ENCODE assay signal across 17 cellular contexts in the genomic region with DNA sequence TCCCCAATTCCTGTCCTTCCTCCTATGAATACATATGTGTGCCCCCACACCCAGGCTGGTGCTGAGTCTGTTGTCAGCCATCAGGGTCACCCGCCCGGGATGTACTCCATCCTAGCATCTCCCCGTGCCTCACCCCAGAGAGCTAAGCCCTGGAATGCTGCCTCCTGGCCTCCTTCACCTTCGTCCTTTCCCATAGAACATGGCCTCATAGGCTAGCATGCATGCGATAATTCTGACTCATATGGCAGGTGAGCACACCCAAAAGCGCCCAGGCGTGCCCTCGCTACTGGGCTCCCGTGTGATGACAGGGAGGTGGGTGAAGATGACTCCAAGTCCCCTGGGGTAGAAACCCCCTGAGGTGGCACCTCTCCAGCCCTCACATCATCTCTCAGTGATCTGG. TPM values are rescaled to one million over a fixed set of nuclear protein-coding genes. Genes with fewer than 3 reads are reported as not detected.
DNase-seq lines count a peak whose midpoint lies in the region; ATAC-seq and TF ChIP-seq lines count a peak whose summit lies in the region.
"Had no signal": no experiment of that assay in that cellular context is flagged by ENCODE, and none has a peak within 500 bp of the region (broad histone marks: within the 10 kb centered on the region; RNA-seq: fewer than 3 reads in every experiment).

No MANE protein-coding gene starts in this region.

- peak in 1 of 2 donors; percentile 65 for DNase-seq in foreskin keratinocyte
- no peak for DNase-seq in trophoblast cell
- no peak for DNase-seq in CD4-positive, alpha-beta memory T cell
- no peak for DNase-seq in activated CD8-positive, alpha-beta memory T cell treated with anti-CD3 and anti-CD28 coated beads for 24 hours
- DNase-seq in natural killer cell = no peak
- DNase-seq: ACHN; GDM1; NK-92 treated with Interleukin-12 subunit alpha and Interleukin-12 subunit beta, amount 100 ng/mL, for 24 hours; SHP77 had no signal

- H2AK5ac ChIP-seq in trophoblast cell (ENCODE audit: low read length) = peak overlapping the region; percentile 6

- H2BK120ac ChIP-seq in trophoblast cell (ENCODE audit: insufficient read depth, low read length, poor library complexity) = no peak overlapping the region

- no peaks in the 10 kb centered on the region for H3K9me2 ChIP-seq in Loucy (replicated peaks; ENCODE audit: low read depth, low read length)

- no peak overlapping the region for H3K4ac ChIP-seq in trophoblast cell (ENCODE audit: low read depth, low read length)

- H3K27ac ChIP-seq in foreskin keratinocyte = no peak overlapping the region
- no peak overlapping the region for H3K27ac ChIP-seq in trophoblast cell (ENCODE audit: low read depth, low read length)
- H3K27ac ChIP-seq in CD4-positive, alpha-beta memory T cell (ENCODE audit: low read depth, low read length) = no peak overlapping the region
- H3K27ac ChIP-seq: SK-N-MC had no signal

- peaks cover 27 to 58% of the 10 kb centered on the region in 2 donors for H3K27me3 Mint-ChIP-seq in CD4-positive, alpha-beta memory T cell
- peaks cover 31 to 39% of the 10 kb centered on the region in 2 donors for H3K27me3 Mint-ChIP-seq in natural killer cell (ENCODE audit: low read depth in 2 of 2)

- no peak overlapping the region for H2BK5ac ChIP-seq in trophoblast cell (ENCODE audit: low read depth, low read length, poor library complexity)

- no peaks in the 10 kb centered on the region for H4K20me1 ChIP-seq in Loucy (ENCODE audit: insufficient read depth, low read length, poor library complexity, severe bottlenecking)

- H3K9ac ChIP-seq in Loucy (ENCODE audit: low read depth, low read length, poor library complexity, severe bottlenecking) = peak overlapping the region; percentile 33
- H3K9ac ChIP-seq in trophoblast cell (ENCODE audit: low read length) = no peak overlapping the region

- no peaks in the 10 kb centered on the region for H3K36me3 Mint-ChIP-seq in CD4-positive, alpha-beta memory T cell
- H3K36me3 Mint-ChIP-seq in natural killer cell = no peaks in the 10 kb centered on the region

- TF ChIP-seq CTCF in Loucy (conservative IDR thresholded peaks at IDR 0.05; ENCODE audit: low read length) = no peak
- TF ChIP-seq CTCF in foreskin keratinocyte (conservative IDR thresholded peaks at IDR 0.05) = no peak
- TF ChIP-seq CTCF in natural killer cell (IDR thresholded peaks at IDR 0.05) = no peak

- no peak overlapping the region for H3K23ac ChIP-seq in trophoblast cell (ENCODE audit: low read length)

- intact Hi-C loops in CD4-positive, alpha-beta memory T cell (cut with micrococcal nuclease) = no loop called here
- intact Hi-C loops in natural killer cell (cut with micrococcal nuclease) = no loop called here

- CTCF ChIA-PET in CD4-positive, alpha-beta memory T cell (lab: Charles Lee; ENCODE audit: partially characterized antibody) = interaction anchor here (1.2 to 5.9 kb wide), 5 partner anchors 8 to 282 kb away, joined by 3 to 35 read pairs (median 6); no protein-coding TSS in a partner anchor

- H3K36me3 ChIP-seq in Loucy (ENCODE audit: insufficient read depth, low read length) (no peaks in the 10 kb centered on the region), trophoblast cell (ENCODE audit: control insufficient read depth in 1 of 2, insufficient read depth in 2 of 2, low read length in 2 of 2) (no peaks in the 10 kb centered on the region)
- H3K36me3 ChIP-seq in CD4-positive, alpha-beta memory T cell (ENCODE audit: insufficient read depth, low read length) = no peaks in the 10 kb centered on the region

- no peak overlapping the region for H2BK12ac ChIP-seq in trophoblast cell (ENCODE audit: low read length)

- H3K9me3 ChIP-seq in Loucy (ENCODE audit: insufficient read depth, low read depth, low read length) (no peaks in the 10 kb centered on the region), trophoblast cell (ENCODE audit: insufficient read depth, low read depth, low read length) (no peaks in the 10 kb centered on the region)
- H3K9me3 ChIP-seq in CD4-positive, alpha-beta memory T cell (ENCODE audit: control insufficient read depth in 1 of 2, low read length in 2 of 2) = no peaks in the 10 kb centered on the region

- H3K79me2 ChIP-seq in Loucy (ENCODE audit: insufficient read depth, low read length) = no peaks in the 10 kb centered on the region
- H3K79me2 ChIP-seq in trophoblast cell (ENCODE audit: control insufficient read depth, insufficient read depth, low read length, poor library complexity) = no peaks in the 10 kb centered on the region

- H3F3A ChIP-seq in Loucy (ENCODE audit: low read depth) = no peaks in the 10 kb centered on the region

- H3K4me1 Mint-ChIP-seq in CD4-positive, alpha-beta memory T cell = peaks cover 0 to 7% (median 3%) of the 10 kb centered on the region in 4 donors
- peaks cover 0 to 5% of the 10 kb centered on the region in 2 donors for H3K4me1 Mint-ChIP-seq in natural killer cell

- no peak overlapping the region for H4K12ac ChIP-seq in trophoblast cell (ENCODE audit: low read depth, low read length)

- POLR2A ChIA-PET in CD4-positive, alpha-beta memory T cell (lab: Charles Lee; ENCODE audit: partially characterized antibody) = no interaction called here

- H2AFZ ChIP-seq in Loucy (ENCODE audit: low read length) (no peak overlapping the region), trophoblast cell (ENCODE audit: insufficient read depth, low read length, poor library complexity) (no peak overlapping the region)

- peak; percentile 6 for ATAC-seq in GM18498 (IDR thresholded peaks at IDR 0.05; ENCODE audit: unreplicated experiment)
- peak; percentile 52 for ATAC-seq in foreskin keratinocyte
- no peak for ATAC-seq in HG03457 (IDR thresholded peaks at IDR 0.05; ENCODE audit: unreplicated experiment)
- no peak for ATAC-seq in natural killer cell

- H3K27ac Mint-ChIP-seq in CD4-positive, alpha-beta memory T cell = no peak overlapping the region
- H3K27ac Mint-ChIP-seq in natural killer cell = no peak overlapping the region
- H3K27ac Mint-ChIP-seq: CD14-positive monocyte had no signal

- no peaks in the 10 kb centered on the region for H3K4me1 ChIP-seq in Loucy (ENCODE audit: insufficient read depth, low read length, poor library complexity, severe bottlenecking)
- peaks cover 26% of the 10 kb centered on the region for H3K4me1 ChIP-seq in foreskin keratinocyte
- peaks cover 7 to 16% of the 10 kb centered on the region in 2 experiments for H3K4me1 ChIP-seq in trophoblast cell (ENCODE audit: control insufficient read depth in 1 of 2, insufficient read depth in 2 of 2, low read length in 2 of 2)
- no peaks in the 10 kb centered on the region for H3K4me1 ChIP-seq in CD4-positive, alpha-beta memory T cell (ENCODE audit: insufficient read depth, low read length)

- no peaks in the 10 kb centered on the region for H3K79me1 ChIP-seq in trophoblast cell (ENCODE audit: low read length)

- WGBS in trophoblast cell (ENCODE audit: extremely low coverage, insufficient coverage, insufficient read length) = no CpG with 5 or more reads among the region's 9 CpGs

- no peak overlapping the region for H4K8ac ChIP-seq in trophoblast cell (ENCODE audit: low read depth, low read length)

- H3K4me3 ChIP-seq in Loucy (ENCODE audit: low read length, poor library complexity, severe bottlenecking) (no peak overlapping the region), trophoblast cell (ENCODE audit: low read depth, low read length) (no peak overlapping the region)
- no peak overlapping the region for H3K4me3 ChIP-seq in CD4-positive, alpha-beta memory T cell (ENCODE audit: low read length in 2 of 2)
- H3K4me3 ChIP-seq: K562, SK-N-MC had no signal

- H3K4me3 Mint-ChIP-seq in CD4-positive, alpha-beta memory T cell = no peak overlapping the region
- no peak overlapping the region for H3K4me3 Mint-ChIP-seq in natural killer cell

- no peak overlapping the region for H3K4me2 ChIP-seq in Loucy (ENCODE audit: low read depth, low read length, poor library complexity, severe bottlenecking)
- no peak overlapping the region for H3K4me2 ChIP-seq in trophoblast cell (ENCODE audit: low read length)

- H3K14ac ChIP-seq in trophoblast cell (ENCODE audit: low read length) = no peak overlapping the region

- H3K27me3 ChIP-seq in Loucy (ENCODE audit: insufficient read depth, low read length, poor library complexity, severe bottlenecking) (no peaks in the 10 kb centered on the region), foreskin keratinocyte (peaks cover 5% of the 10 kb centered on the region), trophoblast cell (ENCODE audit: insufficient read depth, low read length) (no peaks in the 10 kb centered on the region)
- H3K27me3 ChIP-seq in CD4-positive, alpha-beta memory T cell (ENCODE audit: insufficient read depth, low read length) = peaks cover 10% of the 10 kb centered on the region

- no peaks in the 10 kb centered on the region for H3K9me3 Mint-ChIP-seq in CD4-positive, alpha-beta memory T cell
- no peaks in the 10 kb centered on the region for H3K9me3 Mint-ChIP-seq in natural killer cell

- H4K91ac ChIP-seq in trophoblast cell (ENCODE audit: low read depth, low read length) = no peak overlapping the region

- H3K18ac ChIP-seq in trophoblast cell (ENCODE audit: low read length) = no peak overlapping the region

RNA-seq across cellular contexts. Expression of a gene that starts 7.3 kb away (rescaled TPM):
- total RNA-seq in foreskin keratinocyte (28.2 and 29.0 TPM in 2 replicates), natural killer cell (1 to 10 TPM in 1 of 3 donors, under 1 TPM in 2; 0.16 to 1.7 (median 0.34) TPM)
- 34.4 and 36.1 TPM in 2 replicates for polyA plus RNA-seq in foreskin keratinocyte
- polyA plus RNA-seq in trophoblast cell (2013) = 4.7 and 4.9 TPM in 2 replicates
- not detected for total RNA-seq in CD4-positive, alpha-beta memory T cell
- polyA plus RNA-seq in CD4-positive, alpha-beta memory T cell = under 1 TPM in 1 of 2 donors, not detected in 1; 0.58 TPM
- total RNA-seq: OCI-LY7 had no signal

RNA-seq across cellular contexts. Expression of a gene that starts 22.9 kb away (rescaled TPM):
- total RNA-seq in foreskin keratinocyte (not detected in 2 replicates), natural killer cell (not detected)
- polyA plus RNA-seq in foreskin keratinocyte = not detected in 2 replicates
- polyA plus RNA-seq in trophoblast cell (2013) = 0.05 TPM in 1 of 2 replicates, not detected in the other
- total RNA-seq in CD4-positive, alpha-beta memory T cell = not detected
- not detected for polyA plus RNA-seq in CD4-positive, alpha-beta memory T cell
- total RNA-seq: NCI-H460, OCI-LY7 had no signal
- polyA plus RNA-seq: CD14-positive monocyte had no signal

Comparison
In these comparisons a context has a peak if more than half of its experiments do, and no peak if none do; other contexts are left out.
1. ATAC-seq: peak in GM18498 (single experiment) and foreskin keratinocyte (single experiment); none in HG03457 (single experiment) and natural killer cell (0 of 3).
2. RNA of a gene that starts 7.3 kb away (total RNA-seq): 28.2 to 29.0 TPM in foreskin keratinocyte; 0.16 to 1.7 TPM in natural killer cell and not detected in CD4-positive, alpha-beta memory T cell; every median in the first group is over 10 times any median in the second.